1 cellular context compared by ENCODE assay signal in genomic region chr4:17688011-17688441, GRCh38.
TF ChIP-seq lines count a peak whose summit lies in the region.

No MANE protein-coding gene starts in this region.

TF ChIP-seq in GM12878, 131 proteins besides CTCF, POLR2A, EP300 and RAD21 (continued from another document):
- TF ChIP-seq, protein P1, sequence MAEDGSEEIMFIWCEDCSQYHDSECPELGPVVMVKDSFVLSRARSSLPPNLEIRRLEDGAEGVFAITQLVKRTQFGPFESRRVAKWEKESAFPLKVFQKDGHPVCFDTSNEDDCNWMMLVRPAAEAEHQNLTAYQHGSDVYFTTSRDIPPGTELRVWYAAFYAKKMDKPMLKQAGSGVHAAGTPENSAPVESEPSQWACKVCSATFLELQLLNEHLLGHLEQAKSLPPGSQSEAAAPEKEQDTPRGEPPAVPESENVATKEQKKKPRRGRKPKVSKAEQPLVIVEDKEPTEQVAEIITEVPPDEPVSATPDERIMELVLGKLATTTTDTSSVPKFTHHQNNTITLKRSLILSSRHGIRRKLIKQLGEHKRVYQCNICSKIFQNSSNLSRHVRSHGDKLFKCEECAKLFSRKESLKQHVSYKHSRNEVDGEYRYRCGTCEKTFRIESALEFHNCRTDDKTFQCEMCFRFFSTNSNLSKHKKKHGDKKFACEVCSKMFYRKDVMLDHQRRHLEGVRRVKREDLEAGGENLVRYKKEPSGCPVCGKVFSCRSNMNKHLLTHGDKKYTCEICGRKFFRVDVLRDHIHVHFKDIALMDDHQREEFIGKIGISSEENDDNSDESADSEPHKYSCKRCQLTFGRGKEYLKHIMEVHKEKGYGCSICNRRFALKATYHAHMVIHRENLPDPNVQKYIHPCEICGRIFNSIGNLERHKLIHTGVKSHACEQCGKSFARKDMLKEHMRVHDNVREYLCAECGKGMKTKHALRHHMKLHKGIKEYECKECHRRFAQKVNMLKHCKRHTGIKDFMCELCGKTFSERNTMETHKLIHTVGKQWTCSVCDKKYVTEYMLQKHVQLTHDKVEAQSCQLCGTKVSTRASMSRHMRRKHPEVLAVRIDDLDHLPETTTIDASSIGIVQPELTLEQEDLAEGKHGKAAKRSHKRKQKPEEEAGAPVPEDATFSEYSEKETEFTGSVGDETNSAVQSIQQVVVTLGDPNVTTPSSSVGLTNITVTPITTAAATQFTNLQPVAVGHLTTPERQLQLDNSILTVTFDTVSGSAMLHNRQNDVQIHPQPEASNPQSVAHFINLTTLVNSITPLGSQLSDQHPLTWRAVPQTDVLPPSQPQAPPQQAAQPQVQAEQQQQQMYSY (CRISPR knock-in tag; IDR thresholded peaks at IDR 0.05), result no peak
- TF ChIP-seq SIX5 (IDR thresholded peaks at IDR 0.05; ENCODE audit: low read depth, low read length, severe bottlenecking) (no peak), NR2F1 (conservative IDR thresholded peaks at IDR 0.05) (no peak), MAX (IDR thresholded peaks at IDR 0.05; ENCODE audit: low read depth, low read length) (no peak), RELB (IDR thresholded peaks at IDR 0.05; ENCODE audit: low read depth) (no peak), ZZZ3 (IDR thresholded peaks at IDR 0.05; ENCODE audit: control insufficient read depth, insufficient read length, low read depth) (no peak), SPI1 (IDR thresholded peaks at IDR 0.05; ENCODE audit: borderline replicate concordance, insufficient read depth, low read depth, low read length) (no peak), MEF2B (IDR thresholded peaks at IDR 0.05; ENCODE audit: partially characterized antibody, poor library complexity, severe bottlenecking) (no peak), CUX1 (IDR thresholded peaks at IDR 0.05; ENCODE audit: insufficient replicate concordance, low read depth, low read length) (no peak), SUZ12 (IDR thresholded peaks at IDR 0.05; ENCODE audit: unreplicated experiment) (no peak), ZNF592 (IDR thresholded peaks at IDR 0.05) (no peak), NRF1 (conservative IDR thresholded peaks at IDR 0.05; ENCODE audit: low read depth, low read length) (no peak), YBX1 (IDR thresholded peaks at IDR 0.05) (no peak), PML (IDR thresholded peaks at IDR 0.05; ENCODE audit: low read length) (no peak), RUNX3 (IDR thresholded peaks at IDR 0.05; ENCODE audit: low read length) (no peak), MLLT1 (IDR thresholded peaks at IDR 0.05) (no peak), ZNF274 (IDR thresholded peaks at IDR 0.05; ENCODE audit: insufficient read depth, insufficient read length) (no peak)
